1 cellular context compared by ENCODE assay signal in genomic region chr6:118859517-118860064, GRCh38.
TF ChIP-seq lines count a peak whose summit lies in the region.

No MANE protein-coding gene starts in this region.

TF ChIP-seq in GM12878, 131 proteins besides CTCF, POLR2A, EP300 and RAD21 (continued from another document):
- TF ChIP-seq TARDBP (IDR thresholded peaks at IDR 0.05; ENCODE audit: borderline replicate concordance) (no peak), POU2F2 (IDR thresholded peaks at IDR 0.05; ENCODE audit: borderline replicate concordance, low read depth, low read length) (no peak), DPF2 (IDR thresholded peaks at IDR 0.05) (no peak), SKIL (IDR thresholded peaks at IDR 0.05; ENCODE audit: low read depth, poor library complexity, severe bottlenecking) (no peak), MLLT1 (IDR thresholded peaks at IDR 0.05) (no peak), HDAC6 (IDR thresholded peaks at IDR 0.05; ENCODE audit: unreplicated experiment) (no peak), IKZF1 (conservative IDR thresholded peaks at IDR 0.05) (no peak), MEF2A (IDR thresholded peaks at IDR 0.05; ENCODE audit: insufficient read depth, low read depth, low read length) (no peak), BMI1 (IDR thresholded peaks at IDR 0.05; ENCODE audit: borderline replicate concordance) (no peak)
